Comparison of ENCODE assay signal across 11 cellular contexts in genomic region chr15:43168192-43169107, GRCh38. TPM values are rescaled to one million over a fixed set of nuclear protein-coding genes. Genes with fewer than 3 reads are reported as not detected.
DNase-seq lines count a peak whose midpoint lies in the region; ATAC-seq, FAIRE-seq and TF ChIP-seq lines count a peak whose summit lies in the region.
"Had no signal": no experiment of that assay in that cellular context is flagged by ENCODE, and none has a peak within 500 bp of the region (broad histone marks: within the 10 kb centered on the region; RNA-seq: fewer than 3 reads in every experiment).

No MANE protein-coding gene starts in this region.

- no peak overlapping the region for H3K4me3 ChIP-seq in brain microvascular endothelial cell (ENCODE audit: low read depth, low read length)
- no peak overlapping the region for H3K4me3 ChIP-seq in right atrium auricular region
- H3K4me3 ChIP-seq in transverse colon = no peak overlapping the region
- H3K4me3 ChIP-seq: esophagus squamous epithelium had no signal

- H3K36me3 Mint-ChIP-seq in activated CD8-positive, alpha-beta T cell treated with anti-CD3 and anti-CD28 coated beads, Interleukin-2, amount 10 ng/mL, durations not matched to agents 7 days and 5 days (ENCODE audit: low read depth) = peaks cover 51% of the 10 kb centered on the region
- H3K36me3 Mint-ChIP-seq in activated CD8-positive, alpha-beta T cell treated with anti-CD3 and anti-CD28 coated beads for 36 hours (ENCODE audit: low read depth) = peaks cover 38% of the 10 kb centered on the region

- in situ Hi-C loops in brain microvascular endothelial cell (cut with HindIII; ENCODE audit: low pct_ligation_motif_present, low sequenced_read_pairs) (no loop called here), transverse colon (cut with MboI; ENCODE audit: low pct_ligation_motif_present in 1 of 4, low pct_unique_long_range_greater_than_20kb in 1 of 4, low sequenced_read_pairs in 3 of 4) (no loop called here)

- 58 to 71% methylated on average over 1 to 2 of the region's 2 CpGs for WGBS in transverse colon (ENCODE audit: low coverage in 1 of 2), 2 donors

- no peak for FAIRE-seq in GM12891 (lab: Jason Lieb, UNC)

- H3K4me1 ChIP-seq in right atrium auricular region = no peaks in the 10 kb centered on the region
- peaks cover 0 to 5% (median 0%) of the 10 kb centered on the region in 4 donors for H3K4me1 ChIP-seq in transverse colon

- ATAC-seq in activated CD8-positive, alpha-beta T cell treated with anti-CD3 and anti-CD28 coated beads, Interleukin-2, amount 10 ng/mL, durations not matched to agents 7 days and 5 days = no peak
- ATAC-seq in activated CD8-positive, alpha-beta T cell treated with anti-CD3 and anti-CD28 coated beads for 36 hours = no peak
- ATAC-seq in HG02588 (IDR thresholded peaks at IDR 0.05; ENCODE audit: unreplicated experiment) = no peak
- ATAC-seq: activated T-helper 17 cell treated with anti-CD3 and anti-CD28 coated beads, Interleukin-2, amount 50 U/mL, for 72 hours had no signal

- H3K36me3 ChIP-seq in brain microvascular endothelial cell (replicated peaks) (no peaks in the 10 kb centered on the region), right atrium auricular region (peaks cover 21% of the 10 kb centered on the region), transverse colon (peaks cover 0 to 39% (median 13%) of the 10 kb centered on the region in 4 donors)

- DNase-seq in activated CD8-positive, alpha-beta T cell treated with anti-CD3 and anti-CD28 coated beads, Interleukin-2, amount 10 ng/mL, durations not matched to agents 7 days and 5 days = no peak
- DNase-seq in activated CD8-positive, alpha-beta T cell treated with anti-CD3 and anti-CD28 coated beads for 36 hours = no peak
- DNase-seq in brain microvascular endothelial cell (peak; percentile 24), right atrium auricular region (ENCODE audit: low spot score) (no peak), transverse colon (no peak), GM12891 (ENCODE audit: insufficient read length, low spot score) (no peak)
- no peak for DNase-seq in activated CD8-positive, alpha-beta memory T cell treated with anti-CD3 and anti-CD28 coated beads, Interleukin-2, amount 50 U/mL, for 48 hours
- DNase-seq: esophagus squamous epithelium had no signal

- POLR2A ChIA-PET in activated CD8-positive, alpha-beta T cell treated with anti-CD3 and anti-CD28 coated beads, Interleukin-2, amount 10 ng/mL, durations not matched to agents 7 days and 5 days (lab: Charles Lee) = no interaction called here
- POLR2A ChIA-PET in activated CD8-positive, alpha-beta T cell treated with anti-CD3 and anti-CD28 coated beads for 36 hours (lab: Charles Lee) = interaction anchor here (0.9 kb wide), 1 partner anchor 46 kb away, joined by 3 read pairs; no protein-coding TSS in a partner anchor

- no peak for TF ChIP-seq CTCF in activated CD8-positive, alpha-beta T cell treated with anti-CD3 and anti-CD28 coated beads for 36 hours (IDR thresholded peaks at IDR 0.05)
- peak; percentile 4 for TF ChIP-seq CTCF in brain microvascular endothelial cell (IDR thresholded peaks at IDR 0.05; ENCODE audit: low read depth, low read length, missing control alignments)
- no peak for TF ChIP-seq CTCF in right atrium auricular region (IDR thresholded peaks at IDR 0.05)
- TF ChIP-seq CTCF in transverse colon (IDR thresholded peaks at IDR 0.05) = no peak

- no peaks in the 10 kb centered on the region for H3K27me3 ChIP-seq in brain microvascular endothelial cell (replicated peaks)
- no peaks in the 10 kb centered on the region for H3K27me3 ChIP-seq in right atrium auricular region
- H3K27me3 ChIP-seq in transverse colon = no peaks in the 10 kb centered on the region
- H3K27me3 ChIP-seq: esophagus squamous epithelium had no signal

- intact Hi-C loops in activated CD8-positive, alpha-beta T cell treated with anti-CD3 and anti-CD28 coated beads for 36 hours (cut with micrococcal nuclease) = no loop called here
- intact Hi-C loops in transverse colon (cut with DNase I; ENCODE audit: low total_unique reads) = no loop called here

- H3K9me3 Mint-ChIP-seq in activated CD8-positive, alpha-beta T cell treated with anti-CD3 and anti-CD28 coated beads, Interleukin-2, amount 10 ng/mL, durations not matched to agents 7 days and 5 days (ENCODE audit: insufficient read depth) = no peaks in the 10 kb centered on the region
- H3K9me3 Mint-ChIP-seq in activated CD8-positive, alpha-beta T cell treated with anti-CD3 and anti-CD28 coated beads for 36 hours = no peaks in the 10 kb centered on the region
- H3K9me3 Mint-ChIP-seq: activated T-helper 17 cell treated with anti-CD3 and anti-CD28 coated beads, Interleukin-2, amount 50 U/mL, for 72 hours had no signal

- CTCF ChIA-PET in activated CD8-positive, alpha-beta T cell treated with anti-CD3 and anti-CD28 coated beads, Interleukin-2, amount 10 ng/mL, durations not matched to agents 7 days and 5 days (lab: Charles Lee) = no interaction called here
- CTCF ChIA-PET in activated CD8-positive, alpha-beta T cell treated with anti-CD3 and anti-CD28 coated beads for 36 hours (lab: Charles Lee) = no interaction called here

- TF ChIP-seq POLR2A in transverse colon (IDR thresholded peaks at IDR 0.05) = no peak
- TF ChIP-seq POLR2A in GM12891 (IDR thresholded peaks at IDR 0.05; ENCODE audit: low read depth, low read length) = no peak

- peaks cover 9% of the 10 kb centered on the region for H3K4me1 Mint-ChIP-seq in activated CD8-positive, alpha-beta T cell treated with anti-CD3 and anti-CD28 coated beads, Interleukin-2, amount 10 ng/mL, durations not matched to agents 7 days and 5 days (ENCODE audit: low read depth)
- peaks cover 3% of the 10 kb centered on the region for H3K4me1 Mint-ChIP-seq in activated CD8-positive, alpha-beta T cell treated with anti-CD3 and anti-CD28 coated beads for 36 hours (ENCODE audit: low read depth)
- H3K4me1 Mint-ChIP-seq: activated T-helper 17 cell treated with anti-CD3 and anti-CD28 coated beads, Interleukin-2, amount 50 U/mL, for 72 hours had no signal

- H3K27ac ChIP-seq in brain microvascular endothelial cell (no peak overlapping the region), right atrium auricular region (peak overlapping the region; percentile 6 to 22), transverse colon (peak overlapping the region; percentile 11 to 54 (median 33))

- peak overlapping the region; percentile 25 for H3K27ac Mint-ChIP-seq in activated CD8-positive, alpha-beta T cell treated with anti-CD3 and anti-CD28 coated beads, Interleukin-2, amount 10 ng/mL, durations not matched to agents 7 days and 5 days
- H3K27ac Mint-ChIP-seq in activated CD8-positive, alpha-beta T cell treated with anti-CD3 and anti-CD28 coated beads for 36 hours = no peak overlapping the region
- H3K27ac Mint-ChIP-seq: activated T-helper 17 cell treated with anti-CD3 and anti-CD28 coated beads, Interleukin-2, amount 50 U/mL, for 72 hours had no signal

- no peaks in the 10 kb centered on the region for H3K9me3 ChIP-seq in right atrium auricular region
- H3K9me3 ChIP-seq in transverse colon = no peaks in the 10 kb centered on the region
- H3K9me3 ChIP-seq: esophagus squamous epithelium had no signal

- TF ChIP-seq EP300 in transverse colon (IDR thresholded peaks at IDR 0.05; ENCODE audit: low read depth) = no peak

- H3K27me3 Mint-ChIP-seq in activated CD8-positive, alpha-beta T cell treated with anti-CD3 and anti-CD28 coated beads, Interleukin-2, amount 10 ng/mL, durations not matched to agents 7 days and 5 days (ENCODE audit: low read depth) = no peaks in the 10 kb centered on the region
- no peaks in the 10 kb centered on the region for H3K27me3 Mint-ChIP-seq in activated CD8-positive, alpha-beta T cell treated with anti-CD3 and anti-CD28 coated beads for 36 hours
- H3K27me3 Mint-ChIP-seq: activated T-helper 17 cell treated with anti-CD3 and anti-CD28 coated beads, Interleukin-2, amount 50 U/mL, for 72 hours had no signal

- H3K4me3 Mint-ChIP-seq in activated CD8-positive, alpha-beta T cell treated with anti-CD3 and anti-CD28 coated beads, Interleukin-2, amount 10 ng/mL, durations not matched to agents 7 days and 5 days = no peak overlapping the region
- no peak overlapping the region for H3K4me3 Mint-ChIP-seq in activated CD8-positive, alpha-beta T cell treated with anti-CD3 and anti-CD28 coated beads for 36 hours
- H3K4me3 Mint-ChIP-seq: activated T-helper 17 cell treated with anti-CD3 and anti-CD28 coated beads, Interleukin-2, amount 50 U/mL, for 72 hours had no signal

TF ChIP-seq in GM12891, 5 proteins besides CTCF, POLR2A, EP300 and RAD21:
- no peak for TF ChIP-seq POLR2AphosphoS5 (IDR thresholded peaks at IDR 0.05; ENCODE audit: low read depth, low read length)
- no peak for TF ChIP-seq POU2F2 (IDR thresholded peaks at IDR 0.05; ENCODE audit: low read depth, low read length)
- TF ChIP-seq PAX5 (IDR thresholded peaks at IDR 0.05; ENCODE audit: insufficient read depth, low read length, severe bottlenecking) = no peak
- no peak for TF ChIP-seq SPI1 (IDR thresholded peaks at IDR 0.05; ENCODE audit: low read depth, low read length)
- no peak for TF ChIP-seq TAF1 (IDR thresholded peaks at IDR 0.05; ENCODE audit: low read depth, low read length)

RNA-seq across cellular contexts. Expression of gene CCNDBP1, which starts 16.8 kb away (rescaled TPM):
- 10 to 100 TPM; 58.0 to 63.2 TPM for total RNA-seq in activated CD8-positive, alpha-beta T cell treated with anti-CD3 and anti-CD28 coated beads, Interleukin-2, amount 10 ng/mL, durations not matched to agents 7 days and 5 days
- total RNA-seq in activated CD8-positive, alpha-beta T cell treated with anti-CD3 and anti-CD28 coated beads for 36 hours = 10 to 100 TPM; 49.2 to 54.1 TPM
- total RNA-seq in right atrium auricular region = 10 to 100 TPM; 50.9 to 60.1 TPM
- 100 to 1,000 TPM in 1 of 4 donors, 10 to 100 TPM in 3; 20.7 to 120 (median 80.0) TPM for total RNA-seq in transverse colon
- 49.6 TPM for polyA plus RNA-seq in GM12891 (2012; ENCODE audit: low read depth, missing spikeins)

RNA-seq across cellular contexts. Expression of gene TMEM62, which starts 35.1 kb away (rescaled TPM):
- 10 to 100 TPM; 20.4 to 21.9 TPM for total RNA-seq in activated CD8-positive, alpha-beta T cell treated with anti-CD3 and anti-CD28 coated beads, Interleukin-2, amount 10 ng/mL, durations not matched to agents 7 days and 5 days
- total RNA-seq in activated CD8-positive, alpha-beta T cell treated with anti-CD3 and anti-CD28 coated beads for 36 hours = 10 to 100 TPM; 10.5 to 11.6 TPM
- total RNA-seq in right atrium auricular region (10 to 100 TPM; 11.3 TPM), transverse colon (100 to 1,000 TPM in 1 of 4 donors, 10 to 100 TPM in 3; 21.3 to 367 (median 39.6) TPM)
- polyA plus RNA-seq in GM12891 (2012; ENCODE audit: low read depth, missing spikeins) = 6.9 TPM

RNA-seq across cellular contexts. Expression of gene EPB42, which starts 52.4 kb away (rescaled TPM):
- not detected for total RNA-seq in activated CD8-positive, alpha-beta T cell treated with anti-CD3 and anti-CD28 coated beads, Interleukin-2, amount 10 ng/mL, durations not matched to agents 7 days and 5 days
- total RNA-seq in activated CD8-positive, alpha-beta T cell treated with anti-CD3 and anti-CD28 coated beads for 36 hours = not detected
- total RNA-seq in right atrium auricular region = 1 to 10 TPM; 1.1 TPM
- not detected for total RNA-seq in transverse colon
- not detected for polyA plus RNA-seq in GM12891 (2012; ENCODE audit: low read depth, missing spikeins)
- total RNA-seq: activated T-helper 17 cell treated with anti-CD3 and anti-CD28 coated beads, Interleukin-2, amount 50 U/mL, for 72 hours; esophagus squamous epithelium; ureter had no signal
